In genomic region chr4:10619220-10619619, GRCh38 we compare ENCODE assay signal across 12 cellular contexts.
DNase-seq lines count a peak whose midpoint lies in the region; ATAC-seq and TF ChIP-seq lines count a peak whose summit lies in the region.
"Had no signal": no experiment of that assay in that cellular context is flagged by ENCODE, and none has a peak within 500 bp of the region (broad histone marks: within the 10 kb centered on the region; RNA-seq: fewer than 3 reads in every experiment).

No MANE protein-coding gene starts in this region.

- H3K4me3 ChIP-seq in PC-3 (ENCODE audit: low read length): no peak overlapping the region
- H3K4me3 ChIP-seq in OCI-LY7 (ENCODE audit: low read depth, low read length, poor library complexity, severe bottlenecking): no peak overlapping the region
- no peak overlapping the region for H3K4me3 ChIP-seq in naive thymus-derived CD4-positive, alpha-beta T cell (ENCODE audit: low read length)
- H3K4me3 ChIP-seq: PC-9, vagina had no signal

- H3K4me1 ChIP-seq in PC-3 (ENCODE audit: insufficient read depth, low read length) (peaks cover 9% of the 10 kb centered on the region; the same call in 1 of the 2 replicates), OCI-LY7 (ENCODE audit: insufficient read depth, low read length, poor library complexity, severe bottlenecking) (no peaks in the 10 kb centered on the region)
- no peaks in the 10 kb centered on the region for H3K4me1 ChIP-seq in naive thymus-derived CD4-positive, alpha-beta T cell (ENCODE audit: control insufficient read depth in 2 of 2, insufficient read depth in 2 of 2, low read length in 2 of 2)
- H3K4me1 ChIP-seq: vagina had no signal

- H3K9me3 Mint-ChIP-seq in endothelial cell (ENCODE audit: unreplicated experiment): no peaks in the 10 kb centered on the region
- no peaks in the 10 kb centered on the region for H3K9me3 Mint-ChIP-seq in naive thymus-derived CD4-positive, alpha-beta T cell
- H3K9me3 Mint-ChIP-seq: activated naive CD8-positive, alpha-beta T cell treated with anti-CD3 and anti-CD28 coated beads, Interleukin-2, amount 50 U/mL, for 24 hours had no signal

- H3K9me2 ChIP-seq in PC-3 (replicated peaks; ENCODE audit: low read length): no peaks in the 10 kb centered on the region
- H3K9me2 ChIP-seq in OCI-LY7 (ENCODE audit: insufficient read depth, low read length): no peaks in the 10 kb centered on the region

- H4K20me1 ChIP-seq in PC-3 (ENCODE audit: low read length) (no peaks in the 10 kb centered on the region), OCI-LY7 (ENCODE audit: insufficient read depth, low read length) (no peaks in the 10 kb centered on the region)

- H3K36me3 ChIP-seq in PC-3 (ENCODE audit: low read depth, low read length) (no peaks in the 10 kb centered on the region), OCI-LY7 (ENCODE audit: insufficient read depth, low read length) (no peaks in the 10 kb centered on the region)
- H3K36me3 ChIP-seq in naive thymus-derived CD4-positive, alpha-beta T cell (ENCODE audit: control insufficient read depth in 2 of 3, insufficient read depth in 3 of 3, low read length in 3 of 3): no peaks in the 10 kb centered on the region
- H3K36me3 ChIP-seq: vagina had no signal

- in situ Hi-C loops in Caki2 (cut with HindIII; ENCODE audit: low pct_unique_long_range_greater_than_20kb, low sequenced_read_pairs): no loop called here

- H3K79me2 ChIP-seq in PC-3 (ENCODE audit: low read length): no peaks in the 10 kb centered on the region
- no peaks in the 10 kb centered on the region for H3K79me2 ChIP-seq in OCI-LY7 (ENCODE audit: insufficient read depth, low read depth, low read length)

- no peak overlapping the region for H3K9ac ChIP-seq in PC-3 (ENCODE audit: low read length)

- H3F3A ChIP-seq in PC-3 (ENCODE audit: low read length, unreplicated experiment): no peaks in the 10 kb centered on the region

- ATAC-seq in PC-3: no peak
- no peak for ATAC-seq in naive thymus-derived CD4-positive, alpha-beta T cell
- ATAC-seq in HG03469 (IDR thresholded peaks at IDR 0.05; ENCODE audit: unreplicated experiment): no peak
- ATAC-seq: activated naive CD8-positive, alpha-beta T cell treated with anti-CD3 and anti-CD28 coated beads, Interleukin-2, amount 50 U/mL, for 24 hours had no signal

- CTCF ChIA-PET in PC-3 (lab: Charles Lee) (interaction anchor here (0.6 kb wide), 1 partner anchor 379 kb away, joined by 3 read pairs; no protein-coding TSS in a partner anchor), OCI-LY7 (lab: Charles Lee; ENCODE audit: unreplicated experiment) (no interaction called here)
- CTCF ChIA-PET in naive thymus-derived CD4-positive, alpha-beta T cell (lab: Charles Lee): no interaction called here

- H3K27me3 ChIP-seq in PC-3 (ENCODE audit: low read length): no peaks in the 10 kb centered on the region
- H3K27me3 ChIP-seq in naive thymus-derived CD4-positive, alpha-beta T cell (ENCODE audit: control insufficient read depth in 2 of 2, insufficient read depth in 2 of 2, low read length in 2 of 2): no peaks in the 10 kb centered on the region
- H3K27me3 ChIP-seq: vagina had no signal

- TF ChIP-seq CTCF in PC-3 (conservative IDR thresholded peaks at IDR 0.05; ENCODE audit: low read depth, low read length): no peak; the same call in 1 of the 2 replicates
- TF ChIP-seq CTCF in endothelial cell (IDR thresholded peaks at IDR 0.05; ENCODE audit: unreplicated experiment): no peak
- TF ChIP-seq CTCF in OCI-LY7 (conservative IDR thresholded peaks at IDR 0.05; ENCODE audit: low read length): no peak

- H3K27me3 Mint-ChIP-seq in endothelial cell (ENCODE audit: unreplicated experiment): peaks cover 2% of the 10 kb centered on the region
- peaks cover 0 to 14% (median 4%) of the 10 kb centered on the region in 5 donors for H3K27me3 Mint-ChIP-seq in naive thymus-derived CD4-positive, alpha-beta T cell
- H3K27me3 Mint-ChIP-seq: activated naive CD8-positive, alpha-beta T cell treated with anti-CD3 and anti-CD28 coated beads, Interleukin-2, amount 50 U/mL, for 24 hours had no signal

- DNase-seq in Caki2 (ENCODE audit: low read depth) (peak; percentile 35), NCI-H146 treated with DMSO at 0.1 percent for 48 hours (lab: John Stamatoyannopoulos, UW; ENCODE audit: unreplicated experiment) (peak; percentile 78), PC-3 (peak; percentile 39), fibroblast of the conjunctiva (ENCODE audit: low read depth) (peak; percentile 20), endothelial cell (ENCODE audit: low spot score) (no peak), OCI-LY7 (ENCODE audit: low spot score) (no peak)
- no peak for DNase-seq in naive thymus-derived CD4-positive, alpha-beta T cell
- DNase-seq: activated naive CD8-positive, alpha-beta T cell treated with anti-CD3 and anti-CD28 coated beads, Interleukin-2, amount 50 U/mL, for 24 hours; foreskin melanocyte; PC-9 had no signal

- H3K4me2 ChIP-seq in PC-3 (ENCODE audit: low read length): no peak overlapping the region
- H3K4me2 ChIP-seq in OCI-LY7 (ENCODE audit: low read length): no peak overlapping the region
- H3K4me2 ChIP-seq: PC-9 had no signal

- H3K36me3 Mint-ChIP-seq in endothelial cell (ENCODE audit: low read depth, unreplicated experiment): no peaks in the 10 kb centered on the region
- no peaks in the 10 kb centered on the region for H3K36me3 Mint-ChIP-seq in naive thymus-derived CD4-positive, alpha-beta T cell

- H2AFZ ChIP-seq in PC-3 (ENCODE audit: low read length): no peak overlapping the region
- no peak overlapping the region for H2AFZ ChIP-seq in OCI-LY7 (ENCODE audit: low read length)
- H2AFZ ChIP-seq: PC-9 had no signal

- H3K27ac ChIP-seq in PC-3 (ENCODE audit: low read length): no peak overlapping the region
- no peak overlapping the region for H3K27ac ChIP-seq in OCI-LY7 (ENCODE audit: low read depth, low read length, poor library complexity, severe bottlenecking)
- H3K27ac ChIP-seq in naive thymus-derived CD4-positive, alpha-beta T cell (ENCODE audit: low read depth, low read length): no peak overlapping the region
- H3K27ac ChIP-seq: PC-9, vagina had no signal

- intact Hi-C loops in PC-3 (cut with micrococcal nuclease): loop anchor here (10.0 kb wide), 1 partner anchor 76 kb away; no protein-coding TSS in a partner anchor
- intact Hi-C loops in OCI-LY7 (cut with micrococcal nuclease; ENCODE audit: unreplicated experiment): no loop called here
- intact Hi-C loops in naive thymus-derived CD4-positive, alpha-beta T cell (cut with micrococcal nuclease): no loop called here

- no peak overlapping the region for H3K4me3 Mint-ChIP-seq in endothelial cell (ENCODE audit: unreplicated experiment)
- no peak overlapping the region for H3K4me3 Mint-ChIP-seq in naive thymus-derived CD4-positive, alpha-beta T cell
- H3K4me3 Mint-ChIP-seq: activated naive CD8-positive, alpha-beta T cell treated with anti-CD3 and anti-CD28 coated beads, Interleukin-2, amount 50 U/mL, for 24 hours had no signal

- POLR2A ChIA-PET in PC-3 (lab: Charles Lee; ENCODE audit: unreplicated experiment) (no interaction called here), OCI-LY7 (lab: Charles Lee) (interaction anchor here (0.5 to 0.6 kb wide), 2 partner anchors 11 to 409 kb away, joined by 3 read pairs; no protein-coding TSS in a partner anchor)
- POLR2A ChIA-PET in naive thymus-derived CD4-positive, alpha-beta T cell (lab: Charles Lee): no interaction called here

- H3K9me3 ChIP-seq in PC-3 (ENCODE audit: low read length): no peaks in the 10 kb centered on the region
- no peaks in the 10 kb centered on the region for H3K9me3 ChIP-seq in OCI-LY7 (ENCODE audit: low read length)
- no peaks in the 10 kb centered on the region for H3K9me3 ChIP-seq in naive thymus-derived CD4-positive, alpha-beta T cell (ENCODE audit: control insufficient read depth in 2 of 3, low read length in 3 of 3)
- H3K9me3 ChIP-seq: vagina had no signal

- BruUV-seq in PC-3 (replicated peaks; lab: Mats Ljungman, UMichigan) (no TSS peak), OCI-LY7 (replicated peaks; lab: Mats Ljungman, UMichigan) (no TSS peak)

- no peaks in the 10 kb centered on the region for H3K4me1 Mint-ChIP-seq in endothelial cell (ENCODE audit: unreplicated experiment)
- H3K4me1 Mint-ChIP-seq in naive thymus-derived CD4-positive, alpha-beta T cell: peaks cover 0 to 8% (median 0%) of the 10 kb centered on the region in 7 donors
- H3K4me1 Mint-ChIP-seq: activated naive CD8-positive, alpha-beta T cell treated with anti-CD3 and anti-CD28 coated beads, Interleukin-2, amount 50 U/mL, for 24 hours had no signal

- no peak overlapping the region for H3K27ac Mint-ChIP-seq in endothelial cell (ENCODE audit: unreplicated experiment)
- no peak overlapping the region for H3K27ac Mint-ChIP-seq in naive thymus-derived CD4-positive, alpha-beta T cell
- H3K27ac Mint-ChIP-seq: activated naive CD8-positive, alpha-beta T cell treated with anti-CD3 and anti-CD28 coated beads, Interleukin-2, amount 50 U/mL, for 24 hours had no signal

Comparison
In these comparisons a context has a peak if more than half of its experiments do, and no peak if none do; other contexts are left out.
1. DNase-seq: peak in Caki2 (single experiment), NCI-H146 treated with DMSO at 0.1 percent for 48 hours (single experiment), PC-3 (single experiment) and fibroblast of the conjunctiva (single experiment); none in endothelial cell (single experiment), OCI-LY7 (single experiment) and naive thymus-derived CD4-positive, alpha-beta T cell (0 of 9).